ENCODE assay signal across 19 cellular contexts in the genomic region with DNA sequence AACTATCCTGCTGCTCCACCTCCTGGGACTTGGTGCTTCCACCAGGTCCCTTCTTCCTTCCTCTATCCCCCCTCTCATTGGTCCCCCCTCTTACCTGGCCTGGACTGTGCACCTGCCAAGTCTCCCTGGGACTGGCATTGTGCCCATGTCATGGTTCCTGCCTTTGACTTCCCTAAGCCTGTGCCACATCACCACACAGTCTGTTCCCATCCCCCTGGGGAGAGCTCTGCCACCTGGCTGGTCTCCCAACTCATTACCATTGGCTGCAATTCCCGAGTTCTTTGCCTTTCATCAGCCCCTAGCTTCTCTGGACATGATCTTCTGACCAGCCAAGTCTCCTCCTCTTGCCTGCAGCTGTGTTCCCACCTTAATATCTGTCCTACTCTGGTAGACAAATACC.
DNase-seq lines count a peak whose midpoint lies in the region; ATAC-seq and TF ChIP-seq lines count a peak whose summit lies in the region.
"Had no signal": no experiment of that assay in that cellular context is flagged by ENCODE, and none has a peak within 500 bp of the region (broad histone marks: within the 10 kb centered on the region; RNA-seq: fewer than 3 reads in every experiment).

No MANE protein-coding gene starts in this region.

- H3K4me3 Mint-ChIP-seq in T-helper 2 cell treated with Interferon-gamma antibody and Interleukin-4, amounts not matched to agents 5 μg/mL and 100 μg/mL, for 36 hours = no peak overlapping the region
- no peak overlapping the region for H3K4me3 Mint-ChIP-seq in endothelial cell (ENCODE audit: unreplicated experiment)
- H3K4me3 Mint-ChIP-seq: CD4-positive, alpha-beta memory T cell; stimulated activated effector memory CD8-positive, alpha-beta T cell treated with anti-CD3 and anti-CD28 coated beads, Interleukin-12 subunit alpha, Interleukin-12 subunit beta, amount 100 ng/mL, for 72 hours had no signal

- DNase-seq in NCI-H748 (lab: John Stamatoyannopoulos, UW; ENCODE audit: unreplicated experiment) = peak; percentile 35
- no peak for DNase-seq in NCI-H748 treated with DMSO at 0.1 percent for 48 hours (lab: John Stamatoyannopoulos, UW)
- peak; percentile 95 for DNase-seq in NCI-H69 (lab: John Stamatoyannopoulos, UW)
- DNase-seq in right cardiac atrium = peak; percentile 48 to 77 (median 64)
- no peak for DNase-seq in T-helper 2 cell treated with Interferon-gamma antibody and Interleukin-4, amounts not matched to agents 5 μg/mL and 100 μg/mL, for 36 hours (ENCODE audit: low spot score)
- DNase-seq in endothelial cell (ENCODE audit: low spot score) = no peak
- DNase-seq: activated CD4-positive, alpha-beta T cell treated with anti-CD3 and anti-CD28 coated beads for 4 hours; activated CD8-positive, alpha-beta memory T cell treated with anti-CD3 and anti-CD28 coated beads, Interleukin-2, amount 50 U/mL, for 4 hours; activated naive CD4-positive, alpha-beta T cell; CD4-positive, alpha-beta memory T cell; transverse colon had no signal

- WGBS in right cardiac atrium = 24% methylated on average over 1 of the region's 1 CpG

- peaks cover 5% of the 10 kb centered on the region for H3K4me1 ChIP-seq in right cardiac atrium (ENCODE audit: control insufficient read depth, insufficient read depth, low read length)
- H3K4me1 ChIP-seq: A549, SJSA1, transverse colon had no signal

- H3K9me3 ChIP-seq in right cardiac atrium (ENCODE audit: control insufficient read depth, low read length) = no peaks in the 10 kb centered on the region
- H3K9me3 ChIP-seq: A549, SJSA1, transverse colon had no signal

- H3K9me3 Mint-ChIP-seq in T-helper 2 cell treated with Interferon-gamma antibody and Interleukin-4, amounts not matched to agents 5 μg/mL and 100 μg/mL, for 36 hours = no peaks in the 10 kb centered on the region
- H3K9me3 Mint-ChIP-seq in endothelial cell (ENCODE audit: unreplicated experiment) = no peaks in the 10 kb centered on the region
- H3K9me3 Mint-ChIP-seq: CD4-positive, alpha-beta memory T cell; stimulated activated effector memory CD8-positive, alpha-beta T cell treated with anti-CD3 and anti-CD28 coated beads, Interleukin-12 subunit alpha, Interleukin-12 subunit beta, amount 100 ng/mL, for 72 hours had no signal

- H3K27ac ChIP-seq in right cardiac atrium (ENCODE audit: low read length) = peak overlapping the region; percentile 89
- H3K27ac ChIP-seq: A549, SJSA1, transverse colon had no signal

- H3K27me3 ChIP-seq in right cardiac atrium (ENCODE audit: control insufficient read depth, insufficient read depth) = no peaks in the 10 kb centered on the region
- H3K27me3 ChIP-seq: transverse colon had no signal

- TF ChIP-seq CTCF in endothelial cell (IDR thresholded peaks at IDR 0.05; ENCODE audit: unreplicated experiment) = no peak

- no peaks in the 10 kb centered on the region for H3K36me3 Mint-ChIP-seq in T-helper 2 cell treated with Interferon-gamma antibody and Interleukin-4, amounts not matched to agents 5 μg/mL and 100 μg/mL, for 36 hours (ENCODE audit: low read depth)
- H3K36me3 Mint-ChIP-seq in endothelial cell (ENCODE audit: low read depth, unreplicated experiment) = no peaks in the 10 kb centered on the region
- H3K36me3 Mint-ChIP-seq: CD4-positive, alpha-beta memory T cell; stimulated activated effector memory CD8-positive, alpha-beta T cell treated with anti-CD3 and anti-CD28 coated beads, Interleukin-12 subunit alpha, Interleukin-12 subunit beta, amount 100 ng/mL, for 72 hours had no signal

- no peaks in the 10 kb centered on the region for H3K27me3 Mint-ChIP-seq in T-helper 2 cell treated with Interferon-gamma antibody and Interleukin-4, amounts not matched to agents 5 μg/mL and 100 μg/mL, for 36 hours (ENCODE audit: low read depth)
- H3K27me3 Mint-ChIP-seq in endothelial cell (ENCODE audit: unreplicated experiment) = peaks cover 2% of the 10 kb centered on the region

- ATAC-seq in right cardiac atrium (peak; percentile 69 to 81), GM18873 (IDR thresholded peaks at IDR 0.05; ENCODE audit: low FRiP score, unreplicated experiment) (no peak), HG02938 (IDR thresholded peaks at IDR 0.05; ENCODE audit: unreplicated experiment) (no peak)
- ATAC-seq: A549; esophagus mucosa; K562; stimulated activated effector memory CD8-positive, alpha-beta T cell treated with anti-CD3 and anti-CD28 coated beads, Interleukin-12 subunit alpha, Interleukin-12 subunit beta, amount 100 ng/mL, for 72 hours had no signal

- no peak overlapping the region for H3K4me3 ChIP-seq in right cardiac atrium (ENCODE audit: low read length)
- H3K4me3 ChIP-seq: A549, K562, SJSA1, smooth muscle cell, transverse colon had no signal

- intact Hi-C loops in right cardiac atrium (cut with DNase I) = no loop called here

- H3K27ac Mint-ChIP-seq in T-helper 2 cell treated with Interferon-gamma antibody and Interleukin-4, amounts not matched to agents 5 μg/mL and 100 μg/mL, for 36 hours = no peak overlapping the region
- no peak overlapping the region for H3K27ac Mint-ChIP-seq in endothelial cell (ENCODE audit: unreplicated experiment)
- H3K27ac Mint-ChIP-seq: CD4-positive, alpha-beta memory T cell; stimulated activated effector memory CD8-positive, alpha-beta T cell treated with anti-CD3 and anti-CD28 coated beads, Interleukin-12 subunit alpha, Interleukin-12 subunit beta, amount 100 ng/mL, for 72 hours had no signal

- H3K4me1 Mint-ChIP-seq in T-helper 2 cell treated with Interferon-gamma antibody and Interleukin-4, amounts not matched to agents 5 μg/mL and 100 μg/mL, for 36 hours (ENCODE audit: low read depth) = no peaks in the 10 kb centered on the region
- H3K4me1 Mint-ChIP-seq in endothelial cell (ENCODE audit: unreplicated experiment) = no peaks in the 10 kb centered on the region
- H3K4me1 Mint-ChIP-seq: CD4-positive, alpha-beta memory T cell; stimulated activated effector memory CD8-positive, alpha-beta T cell treated with anti-CD3 and anti-CD28 coated beads, Interleukin-12 subunit alpha, Interleukin-12 subunit beta, amount 100 ng/mL, for 72 hours had no signal

Comparison
In these comparisons a context has a peak if more than half of its experiments do, and no peak if none do; other contexts are left out.
1. DNase-seq: peak in NCI-H748 (single experiment), NCI-H69 (single experiment) and right cardiac atrium (3 of 3); none in NCI-H748 treated with DMSO at 0.1 percent for 48 hours (single experiment), T-helper 2 cell treated with Interferon-gamma antibody and Interleukin-4, amounts not matched to agents 5 μg/mL and 100 μg/mL, for 36 hours (single experiment) and endothelial cell (single experiment).
2. ATAC-seq: peak in right cardiac atrium (2 of 2); none in GM18873 (single experiment) and HG02938 (single experiment).